11 cellular contexts compared by ENCODE assay signal in genomic region chr2:106470658-106471057, GRCh38. TPM values are rescaled to one million over a fixed set of nuclear protein-coding genes. Genes with fewer than 3 reads are reported as not detected.
DNase-seq lines count a peak whose midpoint lies in the region; ATAC-seq, FAIRE-seq and TF ChIP-seq lines count a peak whose summit lies in the region.
"Not testable (repeated sequence)": the region's sequence is repeated elsewhere in the genome, so short reads cannot be mapped to it uniquely, and the experiment has no call there.
"Had no signal": no experiment of that assay in that cellular context is flagged by ENCODE, and none has a peak within 500 bp of the region (broad histone marks: within the 10 kb centered on the region; RNA-seq: fewer than 3 reads in every experiment).

No MANE protein-coding gene starts in this region.

- H3K4me1 Mint-ChIP-seq in CD8-positive, alpha-beta T cell (ENCODE audit: low read depth); WTC11: not testable (repeated sequence)

- H3K27ac Mint-ChIP-seq in CD8-positive, alpha-beta T cell; WTC11: not testable (repeated sequence)

- H3K9ac ChIP-seq in kidney (ENCODE audit: low read length in 2 of 2) = not testable (repeated sequence)

- H3K36me3 ChIP-seq in CD8-positive, alpha-beta T cell (ENCODE audit: insufficient read depth, low read length); kidney (ENCODE audit: control insufficient read depth in 1 of 2, insufficient read depth in 2 of 2, low read length in 2 of 2): not testable (repeated sequence)

- not testable (repeated sequence) for H3K4me3 Mint-ChIP-seq in CD8-positive, alpha-beta T cell; WTC11

- POLR2A ChIA-PET in CD8-positive, alpha-beta T cell (lab: Charles Lee); WTC11 (lab: Charles Lee): not testable (repeated sequence)

- not testable (repeated sequence) for H3K9me3 Mint-ChIP-seq in CD8-positive, alpha-beta T cell; WTC11

- not testable (repeated sequence) for H3K4me1 ChIP-seq in CD8-positive, alpha-beta T cell (ENCODE audit: insufficient read depth, low read length); kidney (ENCODE audit: control insufficient read depth in 1 of 2, insufficient read depth in 1 of 2, low read depth in 1 of 2, low read length in 2 of 2)

- not testable (repeated sequence) for H3K27me3 ChIP-seq in CD8-positive, alpha-beta T cell (ENCODE audit: insufficient read depth, low read length)

- ATAC-seq in CD8-positive, alpha-beta T cell; stimulated activated naive CD8-positive, alpha-beta T cell treated with anti-CD3 and anti-CD28 coated beads, Interleukin-15, Interleukin-2, amounts not matched to agents 100 U/mL and 50 U/mL, for 24 hours: not testable (repeated sequence)
- ATAC-seq in HG03103 (IDR thresholded peaks at IDR 0.05; ENCODE audit: low read depth, unreplicated experiment) = peak; percentile 56
- ATAC-seq in WTC11 = peak; percentile 82

- H3K4me3 ChIP-seq in CD8-positive, alpha-beta T cell (ENCODE audit: low read depth, low read length); coronary artery; kidney (ENCODE audit: low read length in 2 of 2); retinal pigment epithelial cell (ENCODE audit: low read length): not testable (repeated sequence)

- FAIRE-seq in kidney (lab: Jason Lieb, UNC) = peak; percentile 66

- peak in 5 of 7 experiments; percentile 24 to 60 (median 58) for DNase-seq in CD8-positive, alpha-beta T cell
- DNase-seq in WTC11 (ENCODE audit: low spot score) = peak; percentile 76
- peak; percentile 61 to 62 for DNase-seq in activated T-cell treated with anti-CD3 and anti-CD28 coated beads, Interleukin-2, amount 50 U/mL, for 48 hours
- DNase-seq in coronary artery (ENCODE audit: low spot score); retinal pigment epithelial cell (ENCODE audit: low read depth): not testable (repeated sequence)
- DNase-seq in kidney = peak; percentile 20
- peak; percentile 33 for DNase-seq in stimulated activated naive CD8-positive, alpha-beta T cell treated with anti-CD3 and anti-CD28 coated beads, Interleukin-15, Interleukin-2, amounts not matched to agents 100 U/mL and 50 U/mL, for 24 hours

- not testable (repeated sequence) for H3K9me3 ChIP-seq in CD8-positive, alpha-beta T cell (ENCODE audit: low read length); kidney (ENCODE audit: control insufficient read depth in 1 of 2, low read length in 2 of 2)

- not testable (repeated sequence) for H3K27me3 Mint-ChIP-seq in CD8-positive, alpha-beta T cell (ENCODE audit: low read depth); WTC11 (ENCODE audit: low read depth)

- H3K36me3 Mint-ChIP-seq in CD8-positive, alpha-beta T cell; WTC11: not testable (repeated sequence)

- intact Hi-C loops in CD8-positive, alpha-beta T cell (cut with DNase I, micrococcal nuclease) = loop anchor here in 1 of 2 experiments (5.0 kb wide), 1 partner anchor 368 kb away; no protein-coding TSS in a partner anchor
- intact Hi-C loops in kidney (cut with DNase I) = not testable (repeated sequence)

- H3K27ac ChIP-seq in CD8-positive, alpha-beta T cell (ENCODE audit: low read depth, low read length); coronary artery; kidney (ENCODE audit: low read depth in 2 of 2, low read length in 2 of 2): not testable (repeated sequence)

- CTCF ChIA-PET in CD8-positive, alpha-beta T cell (lab: Charles Lee) = interaction anchor here (0.6 kb wide), 1 partner anchor 360 kb away, joined by 3 read pairs; no protein-coding TSS in a partner anchor
- CTCF ChIA-PET in WTC11 (lab: Charles Lee) = not testable (repeated sequence)

- TF ChIP-seq CTCF in CD8-positive, alpha-beta T cell (IDR thresholded peaks at IDR 0.05); WTC11 (IDR thresholded peaks at IDR 0.05): not testable (repeated sequence)
- TF ChIP-seq CTCF in coronary artery (IDR thresholded peaks at IDR 0.05) = peak; percentile 18
- peak; percentile 15 for TF ChIP-seq CTCF in kidney (IDR thresholded peaks at IDR 0.05; ENCODE audit: borderline replicate concordance, extremely low read depth, insufficient read depth)
- peak; percentile 17 for TF ChIP-seq CTCF in retinal pigment epithelial cell (conservative IDR thresholded peaks at IDR 0.05; ENCODE audit: low read depth, low read length)

RNA-seq across cellular contexts. Expression of gene RGPD3, which starts 2.4 kb away (rescaled TPM):
- under 1 TPM; 0.28 to 0.43 TPM for total RNA-seq in CD8-positive, alpha-beta T cell
- total RNA-seq in WTC11 (2021) (0.07 to 0.11 TPM (median 0.11 TPM) in 3 replicates), kidney (0.19 TPM)
- 0.41 TPM for polyA plus RNA-seq in kidney (ENCODE audit: insufficient read depth, low read depth, low replicate concordance)

RNA-seq across cellular contexts. Expression of gene CD8B2, which starts 16.5 kb away (rescaled TPM):
- 1 to 10 TPM; 4.4 to 5.0 TPM for total RNA-seq in CD8-positive, alpha-beta T cell
- total RNA-seq in WTC11 (2021) = 0.09 TPM in 1 of 3 replicates, not detected in the others
- 0.09 TPM for total RNA-seq in kidney
- polyA plus RNA-seq in kidney (ENCODE audit: insufficient read depth, low read depth, low replicate concordance) = 0.71 TPM
- total RNA-seq: HT1080, NCI-H460, posterior vena cava had no signal
